In genomic region chr14:79614443-79614842, GRCh38 we compare ENCODE assay signal across 22 cellular contexts.
A peak's percentile ranks its signal among the peaks of the same experiment; 100 is the strongest.
DNase-seq lines count a peak whose midpoint lies in the region; ATAC-seq and TF ChIP-seq lines count a peak whose summit lies in the region.
"Had no signal": no experiment of that assay in that cellular context is flagged by ENCODE, and none has a peak within 500 bp of the region (broad histone marks: within the 10 kb centered on the region; RNA-seq: fewer than 3 reads in every experiment).

No MANE protein-coding gene starts in this region.

- H3K27ac Mint-ChIP-seq in natural killer cell: no peak overlapping the region
- H3K27ac Mint-ChIP-seq in stimulated activated memory B cell treated with anti-CD40 and anti-IgM and Interleukin-4, amounts not matched to agents 10 μg/mL and 1 μg/mL and 100 μg/mL, for 72 hours: no peak overlapping the region
- H3K27ac Mint-ChIP-seq: CD4-positive, CD25-positive, alpha-beta regulatory T cell; CD8-positive, alpha-beta T cell; HFFc6 had no signal

- H3K4me3 ChIP-seq in BLaER1: no peak overlapping the region
- H3K4me3 ChIP-seq: A549, GM12878, HAP-1 had no signal

- no peaks in the 10 kb centered on the region for H3K4me1 Mint-ChIP-seq in natural killer cell
- H3K4me1 Mint-ChIP-seq in stimulated activated memory B cell treated with anti-CD40 and anti-IgM and Interleukin-4, amounts not matched to agents 10 μg/mL and 1 μg/mL and 100 μg/mL, for 72 hours: no peaks in the 10 kb centered on the region
- H3K4me1 Mint-ChIP-seq: CD4-positive, CD25-positive, alpha-beta regulatory T cell had no signal

- intact Hi-C loops in natural killer cell (cut with micrococcal nuclease): no loop called here

- peaks cover 13 to 14% of the 10 kb centered on the region in 2 donors for H3K9me3 Mint-ChIP-seq in natural killer cell
- H3K9me3 Mint-ChIP-seq in stimulated activated memory B cell treated with anti-CD40 and anti-IgM and Interleukin-4, amounts not matched to agents 10 μg/mL and 1 μg/mL and 100 μg/mL, for 72 hours: peaks cover 9% of the 10 kb centered on the region

- no peak overlapping the region for H3K27ac ChIP-seq in BLaER1
- H3K27ac ChIP-seq: A549, C4-2B had no signal

- peak overlapping the region; percentile 48; the same call in 1 of the 2 replicates for H3K4me2 ChIP-seq in BLaER1
- H3K4me2 ChIP-seq: A549 had no signal

- no peak for ATAC-seq in natural killer cell
- no peak for ATAC-seq in stimulated activated memory B cell treated with anti-CD40 and anti-IgM and Interleukin-4, amounts not matched to agents 10 μg/mL and 1 μg/mL and 100 μg/mL, for 72 hours
- ATAC-seq: A549; CD8-positive, alpha-beta T cell; GM12878 had no signal

- no peaks in the 10 kb centered on the region for H3K27me3 ChIP-seq in BLaER1

- peaks cover 14% of the 10 kb centered on the region for H3K4me1 ChIP-seq in BLaER1
- H3K4me1 ChIP-seq: A549, HAP-1 had no signal

- TF ChIP-seq CTCF in natural killer cell (IDR thresholded peaks at IDR 0.05): no peak

- peak; percentile 1 to 29 for DNase-seq in hippocampal formation (lab: John Stamatoyannopoulos, UW)
- DNase-seq in pons (ENCODE audit: low spot score): peak; percentile 76
- DNase-seq in superior temporal gyrus (ENCODE audit: extremely low spot score): peak; percentile 56
- no peak for DNase-seq in natural killer cell
- no peak for DNase-seq in erythroblast (lab: John Stamatoyannopoulos, UW)
- DNase-seq: 8988T; ACHN; AML-193; Caco-2; CD4-positive, CD25-positive, alpha-beta regulatory T cell; CD8-positive, alpha-beta T cell; DMS153; DND-41; GDM1; GOT3; HFFc6 had no signal

- H3K36me3 Mint-ChIP-seq in natural killer cell: no peaks in the 10 kb centered on the region
- no peaks in the 10 kb centered on the region for H3K36me3 Mint-ChIP-seq in stimulated activated memory B cell treated with anti-CD40 and anti-IgM and Interleukin-4, amounts not matched to agents 10 μg/mL and 1 μg/mL and 100 μg/mL, for 72 hours
- H3K36me3 Mint-ChIP-seq: CD4-positive, CD25-positive, alpha-beta regulatory T cell; CD8-positive, alpha-beta T cell had no signal

- TF ChIP-seq POLR2A in erythroblast (IDR thresholded peaks at IDR 0.05; ENCODE audit: low read length): no peak

- H3K27me3 Mint-ChIP-seq in natural killer cell (ENCODE audit: low read depth in 2 of 2): no peaks in the 10 kb centered on the region
- no peaks in the 10 kb centered on the region for H3K27me3 Mint-ChIP-seq in stimulated activated memory B cell treated with anti-CD40 and anti-IgM and Interleukin-4, amounts not matched to agents 10 μg/mL and 1 μg/mL and 100 μg/mL, for 72 hours
- H3K27me3 Mint-ChIP-seq: CD4-positive, CD25-positive, alpha-beta regulatory T cell had no signal

- peaks cover 6% of the 10 kb centered on the region; the same call in 1 of the 2 replicates for H3K9me3 ChIP-seq in BLaER1
- H3K9me3 ChIP-seq: A549, Caco-2, HAP-1 had no signal

- no peaks in the 10 kb centered on the region for H4K20me1 ChIP-seq in BLaER1

- H3K4me3 Mint-ChIP-seq in natural killer cell: no peak overlapping the region
- H3K4me3 Mint-ChIP-seq in stimulated activated memory B cell treated with anti-CD40 and anti-IgM and Interleukin-4, amounts not matched to agents 10 μg/mL and 1 μg/mL and 100 μg/mL, for 72 hours: no peak overlapping the region
- H3K4me3 Mint-ChIP-seq: CD4-positive, CD25-positive, alpha-beta regulatory T cell; CD8-positive, alpha-beta T cell; HFFc6 had no signal

- H3K36me3 ChIP-seq in BLaER1: no peaks in the 10 kb centered on the region
- H3K36me3 ChIP-seq: HAP-1 had no signal

- no peak overlapping the region for H3K9ac ChIP-seq in BLaER1

Comparison
In these comparisons a context has a peak if more than half of its experiments do, and no peak if none do; other contexts are left out.
1. DNase-seq: peak in hippocampal formation (2 of 2), pons (single experiment) and superior temporal gyrus (single experiment); none in natural killer cell (single experiment) and erythroblast (0 of 2).